In the genomic region with DNA sequence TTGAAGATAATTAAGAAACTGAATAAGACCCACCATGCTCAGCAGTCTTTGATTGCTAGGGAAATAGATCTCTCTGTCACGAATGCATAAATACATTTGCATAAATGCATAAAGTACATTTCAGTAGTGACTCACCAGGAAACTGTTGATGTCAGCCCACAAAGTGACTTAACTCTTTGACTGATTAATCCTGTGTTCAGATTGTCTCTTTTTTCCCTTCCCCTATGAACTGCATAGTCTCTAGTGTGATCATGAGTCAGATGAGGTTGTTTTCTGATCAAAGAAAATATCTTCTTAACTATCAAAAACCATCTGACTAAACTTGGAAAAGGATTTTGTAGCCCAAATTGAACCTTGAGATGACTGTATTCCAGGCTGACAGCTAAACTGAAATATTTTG, we compare ENCODE assay signal across 15 cellular contexts.
"Had no signal": no experiment of that assay in that cellular context is flagged by ENCODE, and none has a peak within 500 bp of the region (broad histone marks: within the 10 kb centered on the region; RNA-seq: fewer than 3 reads in every experiment).

No MANE protein-coding gene starts in this region.

- H3K27ac ChIP-seq: colonic mucosa, left lung, spleen, thyroid gland, uterus had no signal

- ATAC-seq: activated CD8-positive, alpha-beta T cell treated with anti-CD3 and anti-CD28 coated beads for 36 hours; left lung had no signal

- H3K36me3 ChIP-seq: colonic mucosa, left lung, spleen, thyroid gland, uterus had no signal

- FAIRE-seq: islet of Langerhans had no signal

- H3K4me3 ChIP-seq: colonic mucosa, left lung, spleen, thyroid gland, uterus had no signal

- H3K4me1 ChIP-seq: colonic mucosa, left lung, spleen, thyroid gland, uterus had no signal

- DNase-seq: activated CD4-positive, alpha-beta T cell treated with anti-CD3 and anti-CD28 coated beads for 48 hours; activated CD4-positive, CD25-positive, alpha-beta regulatory T cell; activated CD8-positive, alpha-beta T cell treated with anti-CD3 and anti-CD28 coated beads for 36 hours; activated naive CD4-positive, alpha-beta T cell treated with anti-CD3 and anti-CD28 coated beads for 36 hours; activated T-cell treated with anti-CD3 and anti-CD28 coated beads, Interleukin-2, amount 50 U/mL, for 24 hours; colonic mucosa; left lung; midbrain; spleen; stimulated activated naive CD4-positive, alpha-beta T cell treated with Interleukin-2 at 50 U/mL for 16 hours; T-helper 1 cell; T-helper 9 cell; thyroid gland; uterus had no signal

- H3K9me3 ChIP-seq: colonic mucosa, thyroid gland, uterus had no signal

- H3K27me3 ChIP-seq: colonic mucosa, left lung, spleen, thyroid gland, uterus had no signal
